In genomic region chr17:49820773-49821172, GRCh38 we compare ENCODE assay signal across 25 cellular contexts. TPM values are rescaled to one million over a fixed set of nuclear protein-coding genes. Genes with fewer than 3 reads are reported as not detected.
DNase-seq lines count a peak whose midpoint lies in the region; ATAC-seq and TF ChIP-seq lines count a peak whose summit lies in the region.
"Had no signal": no experiment of that assay in that cellular context is flagged by ENCODE, and none has a peak within 500 bp of the region (broad histone marks: within the 10 kb centered on the region; RNA-seq: fewer than 3 reads in every experiment).

No MANE protein-coding gene starts in this region.

- TF ChIP-seq CTCF in endodermal cell (conservative IDR thresholded peaks at IDR 0.05): no peak
- no peak for TF ChIP-seq CTCF in retinal pigment epithelial cell (conservative IDR thresholded peaks at IDR 0.05; ENCODE audit: low read depth, low read length)
- TF ChIP-seq CTCF in RWPE1 (conservative IDR thresholded peaks at IDR 0.05; ENCODE audit: low read depth): no peak

- no peak for DNase-seq in activated naive CD4-positive, alpha-beta T cell treated with Interleukin-2 at 50 U/mL for 16 hours
- no peak for DNase-seq in T-helper 17 cell
- DNase-seq in endodermal cell: no peak
- DNase-seq in retinal pigment epithelial cell (ENCODE audit: low read depth): peak; percentile 94
- DNase-seq in SJCRH30: no peak
- no peak for DNase-seq in stimulated activated CD4-positive, alpha-beta T cell treated with anti-CD3 and anti-CD28 coated beads, Interleukin-4, amount 100 ng/mL, for 4 hours
- no peak for DNase-seq in RWPE1 (ENCODE audit: low spot score)
- DNase-seq: DMS79; head of caudate nucleus; NCI-H146; NCI-H524 treated with DMSO at 0.1 percent for 48 hours; stimulated activated CD4-positive, alpha-beta T cell treated with anti-CD3 and anti-CD28 coated beads, Interleukin-15, amount 100 ng/mL, for 24 hours; stimulated activated CD8-positive, alpha-beta memory T cell treated with anti-CD3 and anti-CD28 coated beads, Interleukin-4, amount 100 ng/mL, for 48 hours had no signal

- H3K9ac ChIP-seq in endodermal cell (ENCODE audit: extremely low read depth, low read length, poor library complexity, severe bottlenecking): no peak overlapping the region
- H3K9ac ChIP-seq: parathyroid adenoma had no signal

- H3K4me3 ChIP-seq in endodermal cell (ENCODE audit: low read length) (no peak overlapping the region), retinal pigment epithelial cell (ENCODE audit: low read length) (no peak overlapping the region), SJCRH30 (no peak overlapping the region)
- H3K4me3 ChIP-seq: GM12878, K562, SK-N-MC had no signal

- peaks cover 5% of the 10 kb centered on the region for H3K9me3 Mint-ChIP-seq in activated naive CD4-positive, alpha-beta T cell treated with anti-CD3 and anti-CD28 coated beads, Interleukin-2, amount 50 U/mL, for 24 hours
- no peaks in the 10 kb centered on the region for H3K9me3 Mint-ChIP-seq in endodermal cell
- H3K9me3 Mint-ChIP-seq: nephron had no signal

- peak overlapping the region; percentile 84 for H3K27ac Mint-ChIP-seq in activated naive CD4-positive, alpha-beta T cell treated with anti-CD3 and anti-CD28 coated beads, Interleukin-2, amount 50 U/mL, for 24 hours
- H3K27ac Mint-ChIP-seq in T-helper 17 cell: peak overlapping the region; percentile 88
- peak overlapping the region; percentile 50 for H3K27ac Mint-ChIP-seq in endodermal cell
- H3K27ac Mint-ChIP-seq: nephron had no signal

- H3K27me3 ChIP-seq in endodermal cell (ENCODE audit: control insufficient read depth, insufficient read depth, low read length, poor library complexity, severe bottlenecking): no peaks in the 10 kb centered on the region
- H3K27me3 ChIP-seq in SJCRH30: no peaks in the 10 kb centered on the region

- no peaks in the 10 kb centered on the region for H3K27me3 Mint-ChIP-seq in activated naive CD4-positive, alpha-beta T cell treated with anti-CD3 and anti-CD28 coated beads, Interleukin-2, amount 50 U/mL, for 24 hours
- H3K27me3 Mint-ChIP-seq in T-helper 17 cell: no peaks in the 10 kb centered on the region
- no peaks in the 10 kb centered on the region for H3K27me3 Mint-ChIP-seq in endodermal cell (ENCODE audit: insufficient read depth)

- peaks cover 28% of the 10 kb centered on the region for H3K36me3 Mint-ChIP-seq in activated naive CD4-positive, alpha-beta T cell treated with anti-CD3 and anti-CD28 coated beads, Interleukin-2, amount 50 U/mL, for 24 hours
- peaks cover 2% of the 10 kb centered on the region for H3K36me3 Mint-ChIP-seq in T-helper 17 cell (ENCODE audit: low read depth)
- H3K36me3 Mint-ChIP-seq in endodermal cell (ENCODE audit: low read depth): peaks cover 77% of the 10 kb centered on the region

- CTCF ChIA-PET in RWPE1 (lab: Yijun Ruan, JAX): interaction anchor here (1.4 kb wide), 1 partner anchor 10 kb away, joined by 5 read pairs; no protein-coding TSS in a partner anchor

- WGBS in endodermal cell (ENCODE audit: insufficient coverage in 1 of 2, insufficient read length in 1 of 2), 2 experiments: 89 to 100% methylated on average over 1 of the region's 1 CpG

- H3K4me1 ChIP-seq in endodermal cell (ENCODE audit: control insufficient read depth, insufficient read depth, low read length) (peaks cover 4% of the 10 kb centered on the region), SJCRH30 (no peaks in the 10 kb centered on the region)

- H3K36me3 ChIP-seq in endodermal cell (ENCODE audit: control insufficient read depth, insufficient read depth, low read length) (peaks cover 95% of the 10 kb centered on the region), SJCRH30 (peaks cover 71% of the 10 kb centered on the region)

- H3K4me1 Mint-ChIP-seq in activated naive CD4-positive, alpha-beta T cell treated with anti-CD3 and anti-CD28 coated beads, Interleukin-2, amount 50 U/mL, for 24 hours: peaks cover 65% of the 10 kb centered on the region
- H3K4me1 Mint-ChIP-seq in T-helper 17 cell: peaks cover 29% of the 10 kb centered on the region
- peaks cover 34% of the 10 kb centered on the region for H3K4me1 Mint-ChIP-seq in endodermal cell
- H3K4me1 Mint-ChIP-seq: nephron had no signal

- H3K4me3 Mint-ChIP-seq in activated naive CD4-positive, alpha-beta T cell treated with anti-CD3 and anti-CD28 coated beads, Interleukin-2, amount 50 U/mL, for 24 hours: no peak overlapping the region
- H3K4me3 Mint-ChIP-seq in T-helper 17 cell: no peak overlapping the region
- no peak overlapping the region for H3K4me3 Mint-ChIP-seq in endodermal cell
- H3K4me3 Mint-ChIP-seq: nephron had no signal

- POLR2A ChIA-PET in RWPE1 (lab: Yijun Ruan, JAX; ENCODE audit: low non-redundant PET): no interaction called here

- ATAC-seq in T-helper 17 cell: no peak
- ATAC-seq: GM12878, K562, sciatic nerve had no signal

- H3K27ac ChIP-seq in endodermal cell (ENCODE audit: low read depth, low read length): no peak overlapping the region
- no peak overlapping the region for H3K27ac ChIP-seq in SJCRH30
- no peak overlapping the region for H3K27ac ChIP-seq in RWPE1
- H3K27ac ChIP-seq: parathyroid adenoma, SK-N-MC had no signal

- H3K9me3 ChIP-seq in T-helper 17 cell (ENCODE audit: control insufficient read depth, low read length, poor library complexity, severe bottlenecking) (no peaks in the 10 kb centered on the region), endodermal cell (ENCODE audit: control insufficient read depth, low read length) (no peaks in the 10 kb centered on the region), SJCRH30 (replicated peaks) (no peaks in the 10 kb centered on the region)

RNA-seq across cellular contexts. Expression of gene TAC4, which starts 27.1 kb away (rescaled TPM):
- not detected for total RNA-seq in T-helper 17 cell
- 1 to 10 TPM; 1.5 to 3.2 TPM for total RNA-seq in endodermal cell
- polyA plus RNA-seq in endodermal cell (2013, experiment 1 of 2): not detected
- polyA plus RNA-seq in endodermal cell (2013, experiment 2 of 2): not detected
- not detected in 2 replicates for total RNA-seq in SJCRH30 (2014; rRNA removed; shearing (Covaris generic))
- total RNA-seq: activated CD8-positive, alpha-beta memory T cell treated with anti-CD3 and anti-CD28 coated beads for 36 hours; bronchial epithelial cell; GM12878; HT-29; K562; sciatic nerve; T-helper 2 cell treated with Interferon-gamma antibody and Interleukin-4, amounts not matched to agents 100 ng/mL and 5 ng/mL, for 36 hours had no signal
- polyA plus RNA-seq: GM12878, urinary bladder had no signal

RNA-seq across cellular contexts. Expression of gene KAT7, which starts 32.3 kb away (rescaled TPM):
- total RNA-seq in T-helper 17 cell (100 to 1,000 TPM; 191 to 201 TPM), endodermal cell (10 to 100 TPM; 77.8 to 80.5 TPM)
- polyA plus RNA-seq in endodermal cell (2013, experiment 1 of 2): 67.6 TPM
- 54.9 TPM for polyA plus RNA-seq in endodermal cell (2013, experiment 2 of 2)
- 38.5 and 40.1 TPM in 2 replicates for total RNA-seq in SJCRH30 (2014; rRNA removed; shearing (Covaris generic))

RNA-seq across cellular contexts. Expression of gene FAM117A, which starts 56.8 kb away (rescaled TPM):
- total RNA-seq in T-helper 17 cell: 10 to 100 TPM; 58.9 to 68.6 TPM
- 10 to 100 TPM; 15.4 to 16.8 TPM for total RNA-seq in endodermal cell
- 23.3 TPM for polyA plus RNA-seq in endodermal cell (2013, experiment 1 of 2)
- polyA plus RNA-seq in endodermal cell (2013, experiment 2 of 2): 20.1 TPM
- total RNA-seq in SJCRH30 (2014; rRNA removed; shearing (Covaris generic)): 9.2 and 10.1 TPM in 2 replicates
